Comparison of ENCODE assay signal across 11 cellular contexts in genomic region chr4:156677136-156677535, GRCh38.
A peak's percentile ranks its signal among the peaks of the same experiment; 100 is the strongest.
DNase-seq lines count a peak whose midpoint lies in the region; ATAC-seq and FAIRE-seq lines count a peak whose summit lies in the region.
"Had no signal": no experiment of that assay in that cellular context is flagged by ENCODE, and none has a peak within 500 bp of the region (broad histone marks: within the 10 kb centered on the region; RNA-seq: fewer than 3 reads in every experiment).

No MANE protein-coding gene starts in this region.

- no peak for FAIRE-seq in small intestine (lab: Jason Lieb, UNC)

- H3K4me3 ChIP-seq in small intestine (ENCODE audit: low read depth in 1 of 2, low read length in 2 of 2) = no peak overlapping the region
- H3K4me3 ChIP-seq: BLaER1, esophagus squamous epithelium had no signal

- H3K4me1 ChIP-seq in small intestine (ENCODE audit: control insufficient read depth in 2 of 2, insufficient read depth in 1 of 2, low read depth in 1 of 2, low read length in 1 of 2) = no peaks in the 10 kb centered on the region
- H3K4me1 ChIP-seq: BLaER1 had no signal

- no peaks in the 10 kb centered on the region for H3K9me3 ChIP-seq in small intestine (ENCODE audit: control insufficient read depth, low read depth)
- H3K9me3 ChIP-seq: BLaER1, esophagus squamous epithelium had no signal

- ATAC-seq in GM21390 (IDR thresholded peaks at IDR 0.05; ENCODE audit: unreplicated experiment) = no peak

- DNase-seq in NCI-H146 (lab: John Stamatoyannopoulos, UW) = peak; percentile 25
- no peak for DNase-seq in NCI-H146 treated with DMSO at 0.1 percent for 48 hours (lab: John Stamatoyannopoulos, UW; ENCODE audit: unreplicated experiment)
- DNase-seq in M059J (ENCODE audit: low read depth) = peak; percentile 76
- DNase-seq in dermis blood vessel endothelial cell = peak; percentile 30
- DNase-seq in small intestine = peak; percentile 17
- DNase-seq in T1000 (lab: John Stamatoyannopoulos, UW) = no peak
- no peak for DNase-seq in cerebellar nuclear complex (lab: John Stamatoyannopoulos, UW)
- DNase-seq: esophagus squamous epithelium, NCI-H1436 had no signal

- H3K36me3 ChIP-seq in small intestine (ENCODE audit: control insufficient read depth in 2 of 2, insufficient read depth in 2 of 2, low read length in 2 of 2) = no peaks in the 10 kb centered on the region
- H3K36me3 ChIP-seq: BLaER1, esophagus squamous epithelium had no signal

- no peak overlapping the region for H3K27ac ChIP-seq in small intestine (ENCODE audit: low read depth in 1 of 2, low read length in 1 of 2)
- H3K27ac ChIP-seq: BLaER1, esophagus squamous epithelium had no signal

- WGBS in small intestine, 3 donors = 13 to 44% (median 41%) methylated on average over 6 of the region's 6 CpGs

- no peaks in the 10 kb centered on the region for H3K27me3 ChIP-seq in small intestine (ENCODE audit: control insufficient read depth in 2 of 2, insufficient read depth in 2 of 2, low read length in 2 of 2)
- H3K27me3 ChIP-seq: BLaER1, esophagus squamous epithelium had no signal

Comparison
In these comparisons a context has a peak if more than half of its experiments do, and no peak if none do; other contexts are left out.
1. DNase-seq: peak in NCI-H146 (single experiment), M059J (single experiment), dermis blood vessel endothelial cell (single experiment) and small intestine (single experiment); none in NCI-H146 treated with DMSO at 0.1 percent for 48 hours (single experiment), T1000 (single experiment) and cerebellar nuclear complex (0 of 2).